13 cellular contexts compared by ENCODE assay signal in the genomic region with DNA sequence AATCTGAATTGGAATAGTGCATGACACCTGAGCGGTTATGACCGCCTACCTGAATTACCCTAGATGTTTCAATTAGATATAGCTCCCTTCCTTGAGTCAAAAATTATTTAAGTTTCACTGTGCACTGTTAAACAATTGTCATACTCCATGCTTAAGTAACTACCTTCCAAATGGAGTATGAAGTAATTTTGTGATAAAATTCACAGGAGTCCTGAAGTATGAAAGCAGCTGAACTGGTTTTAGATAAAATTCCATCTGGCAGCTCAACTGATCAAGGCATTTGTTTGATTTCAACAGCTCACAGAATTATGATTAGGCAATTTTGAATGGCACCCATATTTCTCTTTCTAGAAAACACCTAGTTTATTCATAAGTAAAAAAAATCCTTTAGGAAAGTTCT. TPM values are rescaled to one million over a fixed set of nuclear protein-coding genes. Genes with fewer than 3 reads are reported as not detected.
DNase-seq lines count a peak whose midpoint lies in the region; ATAC-seq, FAIRE-seq and TF ChIP-seq lines count a peak whose summit lies in the region.
"Had no signal": no experiment of that assay in that cellular context is flagged by ENCODE, and none has a peak within 500 bp of the region (broad histone marks: within the 10 kb centered on the region; RNA-seq: fewer than 3 reads in every experiment).

No MANE protein-coding gene starts in this region.

- H3K4me3 ChIP-seq in body of pancreas, result no peak overlapping the region
- no peak overlapping the region for H3K4me3 ChIP-seq in pancreas
- H3K4me3 ChIP-seq in upper lobe of right lung, result no peak overlapping the region

- H3K27ac ChIP-seq in body of pancreas (peak overlapping the region; percentile 68 to 83 (median 82)), pancreas (peak overlapping the region; percentile 43 to 67 (median 46)), upper lobe of right lung (no peak overlapping the region)

- ATAC-seq in body of pancreas (peak; percentile 95), pancreas (peak; percentile 88 to 94 (median 90)), upper lobe of right lung (peak; percentile 77)

- H3K4me1 ChIP-seq in body of pancreas (peaks cover 22% of the 10 kb centered on the region), pancreas (peaks cover 11 to 15% (median 12%) of the 10 kb centered on the region in 3 donors), upper lobe of right lung (peaks cover 34% of the 10 kb centered on the region)

- no peaks in the 10 kb centered on the region for H3K27me3 ChIP-seq in body of pancreas
- H3K27me3 ChIP-seq in pancreas, result no peaks in the 10 kb centered on the region
- no peaks in the 10 kb centered on the region for H3K27me3 ChIP-seq in upper lobe of right lung

- H3K36me3 ChIP-seq in body of pancreas (replicated peaks in 1 of 2; ENCODE audit: insufficient read depth in 1 of 2, low read depth in 2 of 2) (no peaks in the 10 kb centered on the region), pancreas (no peaks in the 10 kb centered on the region), upper lobe of right lung (no peaks in the 10 kb centered on the region)

- TF ChIP-seq CTCF in body of pancreas (IDR thresholded peaks at IDR 0.05) (no peak), pancreas (IDR thresholded peaks at IDR 0.05) (no peak), upper lobe of right lung (IDR thresholded peaks at IDR 0.05) (no peak)

- peak; percentile 60 for DNase-seq in NCI-H226
- DNase-seq in body of pancreas, result peak in 1 of 4 donors; percentile 53
- no peak for DNase-seq in pancreas
- DNase-seq in upper lobe of right lung, result no peak
- no peak for DNase-seq in A172 (ENCODE audit: low spot score)
- no peak for DNase-seq in activated CD4-positive, alpha-beta T cell treated with anti-CD3 and anti-CD28 coated beads for 4 hours
- DNase-seq in NCI-H2171 treated with DMSO at 0.1 percent for 48 hours (lab: John Stamatoyannopoulos, UW), result no peak
- DNase-seq: Caco-2, DMS53, IMR-90, Kasumi-1, NCI-H1105 treated with DMSO at 0.1 percent for 48 hours, NCI-H187 had no signal

- TF ChIP-seq POLR2A in body of pancreas (IDR thresholded peaks at IDR 0.05), result no peak

- H3K9me3 ChIP-seq in body of pancreas (no peaks in the 10 kb centered on the region), pancreas (no peaks in the 10 kb centered on the region), upper lobe of right lung (no peaks in the 10 kb centered on the region)
- H3K9me3 ChIP-seq: Caco-2 had no signal

- 24 to 29% methylated on average over 2 of the region's 2 CpGs for WGBS in body of pancreas, 2 donors
- 7 to 17% methylated on average over 2 of the region's 2 CpGs for WGBS in pancreas, 2 donors

- intact Hi-C loops in body of pancreas (cut with DNase I), result no loop called here
- intact Hi-C loops in pancreas (cut with DNase I), result no loop called here
- intact Hi-C loops in upper lobe of right lung (cut with DNase I), result no loop called here

- no peak for FAIRE-seq in pancreas (lab: Jason Lieb, UNC)

RNA-seq across cellular contexts. Expression of a gene that starts 19.5 kb away (rescaled TPM):
- total RNA-seq in body of pancreas (1 to 10 TPM; 3.6 to 4.7 TPM), pancreas (1 to 10 TPM; 1.5 to 9.5 (median 3.3) TPM), upper lobe of right lung (18.4 TPM)
- polyA plus RNA-seq in pancreas, result 1 to 10 TPM; 1.6 to 2.4 TPM
- 4.1 and 77.2 TPM in 2 replicates for total RNA-seq in A172 (2014; rRNA removed; shearing (Covaris generic))
